ENCODE assay signal across 15 cellular contexts in the genomic region with DNA sequence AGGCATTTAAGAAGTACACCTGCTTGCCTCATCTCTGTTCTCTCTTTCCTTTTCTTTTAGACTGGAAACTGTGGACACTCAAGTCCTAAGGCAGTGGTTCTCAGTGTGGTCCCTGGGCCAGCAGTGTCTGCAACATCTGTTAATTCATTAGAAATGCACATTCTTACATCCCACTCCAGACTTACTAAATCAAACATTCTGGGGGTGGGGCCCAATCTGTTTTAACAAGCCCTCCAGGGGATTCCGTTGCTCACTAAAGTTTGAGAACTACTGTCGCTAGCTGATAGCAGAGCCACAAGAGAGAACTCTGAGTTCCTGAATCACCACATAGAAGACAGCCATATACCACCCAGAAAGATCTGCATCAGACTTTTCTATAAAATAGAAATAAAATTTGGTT.
A peak's percentile ranks its signal among the peaks of the same experiment; 100 is the strongest.
DNase-seq lines count a peak whose midpoint lies in the region; ATAC-seq, FAIRE-seq and TF ChIP-seq lines count a peak whose summit lies in the region.
"Had no signal": no experiment of that assay in that cellular context is flagged by ENCODE, and none has a peak within 500 bp of the region (broad histone marks: within the 10 kb centered on the region; RNA-seq: fewer than 3 reads in every experiment).

No MANE protein-coding gene starts in this region.

- H3K9me3 ChIP-seq in BLaER1 (no peaks in the 10 kb centered on the region), astrocyte (ENCODE audit: insufficient read depth, low read depth, low read length) (no peaks in the 10 kb centered on the region), mammary epithelial cell (replicated peaks; ENCODE audit: insufficient read depth, low read length) (no peaks in the 10 kb centered on the region), gastroesophageal sphincter (no peaks in the 10 kb centered on the region)

- TF ChIP-seq POLR2A in gastroesophageal sphincter (IDR thresholded peaks at IDR 0.05), result no peak

- H3K27me3 ChIP-seq in BLaER1 (no peaks in the 10 kb centered on the region), astrocyte (ENCODE audit: insufficient read depth, low read length) (no peaks in the 10 kb centered on the region), mammary epithelial cell (ENCODE audit: insufficient read depth, low read length) (no peaks in the 10 kb centered on the region), gastroesophageal sphincter (no peaks in the 10 kb centered on the region)

- H2AFZ ChIP-seq in astrocyte (ENCODE audit: low read depth, low read length) (no peak overlapping the region), mammary epithelial cell (ENCODE audit: low read depth, low read length) (no peak overlapping the region)

- H4K20me1 ChIP-seq in BLaER1 (no peaks in the 10 kb centered on the region), astrocyte (ENCODE audit: insufficient read depth, low read length) (no peaks in the 10 kb centered on the region), mammary epithelial cell (ENCODE audit: insufficient read depth, low read length) (no peaks in the 10 kb centered on the region)

- peak overlapping the region; percentile 18; the same call in 1 of the 2 replicates for H3K4me2 ChIP-seq in BLaER1
- no peak overlapping the region for H3K4me2 ChIP-seq in astrocyte (ENCODE audit: low read length)
- no peak overlapping the region for H3K4me2 ChIP-seq in mammary epithelial cell (ENCODE audit: insufficient read depth, low read depth, low read length)

- in situ Hi-C loops in mammary epithelial cell (cut with MboI; ENCODE audit: low sequenced_read_pairs in 2 of 2), result no loop called here

- H3K36me3 Mint-ChIP-seq in astrocyte (ENCODE audit: low read depth, unreplicated experiment), result no peaks in the 10 kb centered on the region

- H3K4me3 ChIP-seq in BLaER1, result no peak overlapping the region
- H3K4me3 ChIP-seq in Jurkat, Clone E6-1 (ENCODE audit: low read length), result no peak overlapping the region
- no peak overlapping the region for H3K4me3 ChIP-seq in astrocyte (ENCODE audit: insufficient read depth, low read depth, low read length)
- H3K4me3 ChIP-seq in mammary epithelial cell (replicated peaks in 1 of 3; ENCODE audit: insufficient read depth in 1 of 3, low read depth in 2 of 3, low read length in 3 of 3), result no peak overlapping the region
- no peak overlapping the region for H3K4me3 ChIP-seq in gastroesophageal sphincter

- dilution Hi-C loops in mammary epithelial cell (cut with HindIII; ENCODE audit: low sequenced_read_pairs), result no loop called here

- no peak overlapping the region for H3K27ac ChIP-seq in BLaER1
- no peak overlapping the region for H3K27ac ChIP-seq in astrocyte (ENCODE audit: low read depth, low read length)
- no peak overlapping the region for H3K27ac ChIP-seq in mammary epithelial cell (ENCODE audit: insufficient read depth, low read depth, low read length)
- no peak overlapping the region for H3K27ac ChIP-seq in gastroesophageal sphincter

- H3K4me3 Mint-ChIP-seq in astrocyte (ENCODE audit: unreplicated experiment), result no peak overlapping the region

- TF ChIP-seq EP300 in gastroesophageal sphincter (IDR thresholded peaks at IDR 0.05), result no peak

- no peak overlapping the region for H3K9ac ChIP-seq in BLaER1
- no peak overlapping the region for H3K9ac ChIP-seq in astrocyte (ENCODE audit: low read length)
- no peak overlapping the region for H3K9ac ChIP-seq in mammary epithelial cell (ENCODE audit: insufficient read depth, low read length)

- no peaks in the 10 kb centered on the region for H3K9me3 Mint-ChIP-seq in astrocyte (ENCODE audit: unreplicated experiment)

- intact Hi-C loops in mammary epithelial cell (cut with micrococcal nuclease), result no loop called here

- H3K36me3 ChIP-seq in BLaER1, result no peaks in the 10 kb centered on the region
- no peaks in the 10 kb centered on the region for H3K36me3 ChIP-seq in astrocyte (ENCODE audit: insufficient read depth, low read length)
- H3K36me3 ChIP-seq in mammary epithelial cell (ENCODE audit: insufficient read depth, low read length), result no peaks in the 10 kb centered on the region
- no peaks in the 10 kb centered on the region for H3K36me3 ChIP-seq in gastroesophageal sphincter

- H3K27ac Mint-ChIP-seq in astrocyte (ENCODE audit: unreplicated experiment), result no peak overlapping the region

- WGBS in mammary epithelial cell (ENCODE audit: low coverage, missing lambda C conversion rate), result no CpG with 5 or more reads among the region's 2 CpGs
- 80% methylated on average over 1 of the region's 2 CpGs; no CpG with 5 or more reads in 1 of the 2 donors for whole genome bisulfite sequencing in gastroesophageal sphincter (ENCODE audit: low coverage in 1 of 2), 2 donors

- ATAC-seq in gastroesophageal sphincter, result no peak
- ATAC-seq: HCT116 had no signal

- peaks cover 7% of the 10 kb centered on the region for H3K27me3 Mint-ChIP-seq in astrocyte (ENCODE audit: low read depth, unreplicated experiment)

- FAIRE-seq in astrocyte (lab: Jason Lieb, UNC), result peak; percentile 90

- no peak for TF ChIP-seq CTCF in astrocyte (IDR thresholded peaks at IDR 0.05; ENCODE audit: insufficient read depth, low read depth, low read length)
- TF ChIP-seq CTCF in mammary epithelial cell (conservative IDR thresholded peaks at IDR 0.05 in 1 of 2, IDR thresholded peaks at IDR 0.05 in 1 of 2; ENCODE audit: extremely low read depth in 1 of 2, insufficient read depth in 1 of 2, low read depth in 1 of 2, low read length in 2 of 2), result no peak
- no peak for TF ChIP-seq CTCF in gastroesophageal sphincter (IDR thresholded peaks at IDR 0.05)

- H3K79me2 ChIP-seq in astrocyte (ENCODE audit: insufficient read depth, low read length), result no peaks in the 10 kb centered on the region
- no peaks in the 10 kb centered on the region for H3K79me2 ChIP-seq in mammary epithelial cell (ENCODE audit: insufficient read depth, low read length)

- H3K4me1 ChIP-seq in BLaER1 (peaks cover 13% of the 10 kb centered on the region), astrocyte (ENCODE audit: insufficient read depth, low read length) (peaks cover 6% of the 10 kb centered on the region), mammary epithelial cell (ENCODE audit: insufficient read depth, low read length) (no peaks in the 10 kb centered on the region), gastroesophageal sphincter (no peaks in the 10 kb centered on the region)

- no TSS peak for BruUV-seq in mammary epithelial cell (replicated peaks; lab: Mats Ljungman, UMichigan)

- peak; percentile 40 for DNase-seq in Jurkat, Clone E6-1 (ENCODE audit: low read depth, low spot score)
- DNase-seq in astrocyte (ENCODE audit: low read depth) (no peak), left kidney (ENCODE audit: low read depth, low spot score) (peak; percentile 31), cerebellar nuclear complex (lab: John Stamatoyannopoulos, UW) (no peak), mammary epithelial cell (no peak)
- DNase-seq: GDM1, GOT3, NCI-H1105, NCI-H1694, NCI-H2081 treated with DMSO at 0.1 percent for 48 hours, NCI-H774, SIG-M5 had no signal

- CTCF ChIA-PET in mammary epithelial cell (lab: Charles Lee; ENCODE audit: low non-redundant PET), result no interaction called here

- H3K4me1 Mint-ChIP-seq in astrocyte (ENCODE audit: low read depth, unreplicated experiment), result peaks cover 4% of the 10 kb centered on the region

Comparison
In these comparisons a context has a peak if more than half of its experiments do, and no peak if none do; other contexts are left out.
1. DNase-seq: peak in Jurkat, Clone E6-1 (single experiment) and left kidney (single experiment); none in astrocyte (single experiment), cerebellar nuclear complex (0 of 2) and mammary epithelial cell (single experiment).